Comparison of ENCODE assay signal across 1 cellular context in the genomic region with DNA sequence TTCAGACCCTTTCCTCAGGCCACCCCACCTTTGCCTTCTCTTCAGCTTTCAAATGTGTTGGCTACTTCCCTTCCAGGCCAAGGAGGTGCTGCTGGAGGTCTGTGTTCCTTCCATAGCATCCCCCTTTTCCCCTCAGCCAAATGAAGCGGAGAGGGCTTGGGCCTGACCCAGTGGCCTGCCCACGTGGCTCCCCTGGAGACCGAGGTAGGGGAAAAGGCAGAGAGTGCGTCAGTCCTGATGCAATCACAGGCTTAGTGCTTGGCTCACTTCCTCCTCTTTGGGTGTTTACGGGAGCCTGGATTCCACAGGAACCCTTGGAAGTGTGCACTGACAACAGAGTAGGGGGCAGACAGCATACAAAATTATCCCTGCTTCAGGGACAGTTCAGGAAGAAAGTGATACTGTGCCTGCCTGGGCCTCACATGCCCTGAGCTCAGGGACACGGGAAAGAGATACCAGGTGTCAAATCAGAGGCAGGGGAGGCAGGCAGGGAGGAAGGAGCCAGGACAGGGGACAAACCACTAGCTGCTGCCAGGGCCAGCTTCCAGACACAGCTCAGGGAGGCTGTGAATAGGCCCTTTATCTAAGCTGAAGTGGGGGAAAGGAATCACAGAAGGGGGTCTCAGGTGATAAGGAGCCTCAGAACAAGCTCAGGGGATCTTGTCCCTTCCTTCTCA.
TF ChIP-seq lines count a peak whose summit lies in the region.

No MANE protein-coding gene starts in this region.

TF ChIP-seq in K562, 482 proteins besides CTCF, POLR2A, EP300 and RAD21 (continued from another document and continues in another):
- TF ChIP-seq, protein P1, sequence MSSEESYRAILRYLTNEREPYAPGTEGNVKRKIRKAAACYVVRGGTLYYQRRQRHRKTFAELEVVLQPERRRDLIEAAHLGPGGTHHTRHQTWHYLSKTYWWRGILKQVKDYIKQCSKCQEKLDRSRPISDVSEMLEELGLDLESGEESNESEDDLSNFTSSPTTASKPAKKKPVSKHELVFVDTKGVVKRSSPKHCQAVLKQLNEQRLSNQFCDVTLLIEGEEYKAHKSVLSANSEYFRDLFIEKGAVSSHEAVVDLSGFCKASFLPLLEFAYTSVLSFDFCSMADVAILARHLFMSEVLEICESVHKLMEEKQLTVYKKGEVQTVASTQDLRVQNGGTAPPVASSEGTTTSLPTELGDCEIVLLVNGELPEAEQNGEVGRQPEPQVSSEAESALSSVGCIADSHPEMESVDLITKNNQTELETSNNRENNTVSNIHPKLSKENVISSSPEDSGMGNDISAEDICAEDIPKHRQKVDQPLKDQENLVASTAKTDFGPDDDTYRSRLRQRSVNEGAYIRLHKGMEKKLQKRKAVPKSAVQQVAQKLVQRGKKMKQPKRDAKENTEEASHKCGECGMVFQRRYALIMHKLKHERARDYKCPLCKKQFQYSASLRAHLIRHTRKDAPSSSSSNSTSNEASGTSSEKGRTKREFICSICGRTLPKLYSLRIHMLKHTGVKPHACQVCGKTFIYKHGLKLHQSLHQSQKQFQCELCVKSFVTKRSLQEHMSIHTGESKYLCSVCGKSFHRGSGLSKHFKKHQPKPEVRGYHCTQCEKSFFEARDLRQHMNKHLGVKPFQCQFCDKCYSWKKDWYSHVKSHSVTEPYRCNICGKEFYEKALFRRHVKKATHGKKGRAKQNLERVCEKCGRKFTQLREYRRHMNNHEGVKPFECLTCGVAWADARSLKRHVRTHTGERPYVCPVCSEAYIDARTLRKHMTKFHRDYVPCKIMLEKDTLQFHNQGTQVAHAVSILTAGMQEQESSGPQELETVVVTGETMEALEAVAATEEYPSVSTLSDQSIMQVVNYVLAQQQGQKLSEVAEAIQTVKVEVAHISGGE (CRISPR knock-in tag; IDR thresholded peaks at IDR 0.05), result peak in 1 of 3 experiments; percentile 67; a peak in 1 of 6 replicates
- peak; percentile 42; the same call in 1 of the 2 replicates for TF ChIP-seq NFIC (IDR thresholded peaks at IDR 0.05)
- TF ChIP-seq HLTF (IDR thresholded peaks at IDR 0.05), result no peak; the same call in 1 of the 2 replicates
- no peak for TF ChIP-seq ZNF232 (CRISPR knock-in tag; IDR thresholded peaks at IDR 0.05)
- TF ChIP-seq, protein P2, sequence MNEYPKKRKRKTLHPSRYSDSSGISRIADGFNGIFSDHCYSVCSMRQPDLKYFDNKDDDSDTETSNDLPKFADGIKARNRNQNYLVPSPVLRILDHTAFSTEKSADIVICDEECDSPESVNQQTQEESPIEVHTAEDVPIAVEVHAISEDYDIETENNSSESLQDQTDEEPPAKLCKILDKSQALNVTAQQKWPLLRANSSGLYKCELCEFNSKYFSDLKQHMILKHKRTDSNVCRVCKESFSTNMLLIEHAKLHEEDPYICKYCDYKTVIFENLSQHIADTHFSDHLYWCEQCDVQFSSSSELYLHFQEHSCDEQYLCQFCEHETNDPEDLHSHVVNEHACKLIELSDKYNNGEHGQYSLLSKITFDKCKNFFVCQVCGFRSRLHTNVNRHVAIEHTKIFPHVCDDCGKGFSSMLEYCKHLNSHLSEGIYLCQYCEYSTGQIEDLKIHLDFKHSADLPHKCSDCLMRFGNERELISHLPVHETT (CRISPR knock-in tag; conservative IDR thresholded peaks at IDR 0.05 in 1 of 2, IDR thresholded peaks at IDR 0.05 in 1 of 2), result peak in 1 of 2 experiments; percentile 94; a peak in 2 of 4 replicates
- no peak; the same call in 1 of the 2 replicates for TF ChIP-seq BRD4 (IDR thresholded peaks at IDR 0.05)
- no peak for TF ChIP-seq EGR1 (conservative IDR thresholded peaks at IDR 0.05)
- no peak for TF ChIP-seq STAT5B (CRISPR knock-in tag; IDR thresholded peaks at IDR 0.05)
- peak in 1 of 2 experiments; percentile 2; a peak in 1 of 4 replicates for TF ChIP-seq SRF (CRISPR knock-in tag; IDR thresholded peaks at IDR 0.05)
- no peak for TF ChIP-seq CBFB (CRISPR knock-in tag; IDR thresholded peaks at IDR 0.05)
- peak; percentile 9 for TF ChIP-seq WHSC1 (IDR thresholded peaks at IDR 0.05; ENCODE audit: low read length)
- TF ChIP-seq, protein P3, sequence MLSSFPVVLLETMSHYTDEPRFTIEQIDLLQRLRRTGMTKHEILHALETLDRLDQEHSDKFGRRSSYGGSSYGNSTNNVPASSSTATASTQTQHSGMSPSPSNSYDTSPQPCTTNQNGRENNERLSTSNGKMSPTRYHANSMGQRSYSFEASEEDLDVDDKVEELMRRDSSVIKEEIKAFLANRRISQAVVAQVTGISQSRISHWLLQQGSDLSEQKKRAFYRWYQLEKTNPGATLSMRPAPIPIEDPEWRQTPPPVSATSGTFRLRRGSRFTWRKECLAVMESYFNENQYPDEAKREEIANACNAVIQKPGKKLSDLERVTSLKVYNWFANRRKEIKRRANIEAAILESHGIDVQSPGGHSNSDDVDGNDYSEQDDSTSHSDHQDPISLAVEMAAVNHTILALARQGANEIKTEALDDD (IDR thresholded peaks at IDR 0.05), result no peak
- TF ChIP-seq, protein P4, sequence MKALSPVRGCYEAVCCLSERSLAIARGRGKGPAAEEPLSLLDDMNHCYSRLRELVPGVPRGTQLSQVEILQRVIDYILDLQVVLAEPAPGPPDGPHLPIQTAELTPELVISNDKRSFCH (CRISPR knock-in tag; IDR thresholded peaks at IDR 0.05), result peak; percentile 48; the same call in 1 of the 2 replicates
- TF ChIP-seq, protein P4 (tag; IDR thresholded peaks at IDR 0.05), result peak; percentile 97
- TF ChIP-seq, protein P5, sequence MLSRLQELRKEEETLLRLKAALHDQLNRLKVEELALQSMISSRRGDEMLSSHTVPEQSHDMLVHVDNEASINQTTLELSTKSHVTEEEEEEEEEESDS (CRISPR knock-in tag; IDR thresholded peaks at IDR 0.05), result no peak
- TF ChIP-seq TRIM28 (IDR thresholded peaks at IDR 0.05), result 0 out of 2 replicates have a peak, but pooled peaks have one; percentile 15
- TF ChIP-seq, protein P6, sequence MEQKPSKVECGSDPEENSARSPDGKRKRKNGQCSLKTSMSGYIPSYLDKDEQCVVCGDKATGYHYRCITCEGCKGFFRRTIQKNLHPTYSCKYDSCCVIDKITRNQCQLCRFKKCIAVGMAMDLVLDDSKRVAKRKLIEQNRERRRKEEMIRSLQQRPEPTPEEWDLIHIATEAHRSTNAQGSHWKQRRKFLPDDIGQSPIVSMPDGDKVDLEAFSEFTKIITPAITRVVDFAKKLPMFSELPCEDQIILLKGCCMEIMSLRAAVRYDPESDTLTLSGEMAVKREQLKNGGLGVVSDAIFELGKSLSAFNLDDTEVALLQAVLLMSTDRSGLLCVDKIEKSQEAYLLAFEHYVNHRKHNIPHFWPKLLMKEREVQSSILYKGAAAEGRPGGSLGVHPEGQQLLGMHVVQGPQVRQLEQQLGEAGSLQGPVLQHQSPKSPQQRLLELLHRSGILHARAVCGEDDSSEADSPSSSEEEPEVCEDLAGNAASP (IDR thresholded peaks at IDR 0.05), result no peak
- TF ChIP-seq, protein P7, sequence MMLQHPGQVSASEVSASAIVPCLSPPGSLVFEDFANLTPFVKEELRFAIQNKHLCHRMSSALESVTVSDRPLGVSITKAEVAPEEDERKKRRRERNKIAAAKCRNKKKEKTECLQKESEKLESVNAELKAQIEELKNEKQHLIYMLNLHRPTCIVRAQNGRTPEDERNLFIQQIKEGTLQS (IDR thresholded peaks at IDR 0.05), result peak; percentile 97
- TF ChIP-seq, protein P7 (CRISPR knock-in tag; conservative IDR thresholded peaks at IDR 0.05), result no peak; the same call in 1 of the 2 replicates
- no peak for TF ChIP-seq HOXB6 (CRISPR knock-in tag; IDR thresholded peaks at IDR 0.05; ENCODE audit: borderline replicate concordance)
- TF ChIP-seq, protein P8, sequence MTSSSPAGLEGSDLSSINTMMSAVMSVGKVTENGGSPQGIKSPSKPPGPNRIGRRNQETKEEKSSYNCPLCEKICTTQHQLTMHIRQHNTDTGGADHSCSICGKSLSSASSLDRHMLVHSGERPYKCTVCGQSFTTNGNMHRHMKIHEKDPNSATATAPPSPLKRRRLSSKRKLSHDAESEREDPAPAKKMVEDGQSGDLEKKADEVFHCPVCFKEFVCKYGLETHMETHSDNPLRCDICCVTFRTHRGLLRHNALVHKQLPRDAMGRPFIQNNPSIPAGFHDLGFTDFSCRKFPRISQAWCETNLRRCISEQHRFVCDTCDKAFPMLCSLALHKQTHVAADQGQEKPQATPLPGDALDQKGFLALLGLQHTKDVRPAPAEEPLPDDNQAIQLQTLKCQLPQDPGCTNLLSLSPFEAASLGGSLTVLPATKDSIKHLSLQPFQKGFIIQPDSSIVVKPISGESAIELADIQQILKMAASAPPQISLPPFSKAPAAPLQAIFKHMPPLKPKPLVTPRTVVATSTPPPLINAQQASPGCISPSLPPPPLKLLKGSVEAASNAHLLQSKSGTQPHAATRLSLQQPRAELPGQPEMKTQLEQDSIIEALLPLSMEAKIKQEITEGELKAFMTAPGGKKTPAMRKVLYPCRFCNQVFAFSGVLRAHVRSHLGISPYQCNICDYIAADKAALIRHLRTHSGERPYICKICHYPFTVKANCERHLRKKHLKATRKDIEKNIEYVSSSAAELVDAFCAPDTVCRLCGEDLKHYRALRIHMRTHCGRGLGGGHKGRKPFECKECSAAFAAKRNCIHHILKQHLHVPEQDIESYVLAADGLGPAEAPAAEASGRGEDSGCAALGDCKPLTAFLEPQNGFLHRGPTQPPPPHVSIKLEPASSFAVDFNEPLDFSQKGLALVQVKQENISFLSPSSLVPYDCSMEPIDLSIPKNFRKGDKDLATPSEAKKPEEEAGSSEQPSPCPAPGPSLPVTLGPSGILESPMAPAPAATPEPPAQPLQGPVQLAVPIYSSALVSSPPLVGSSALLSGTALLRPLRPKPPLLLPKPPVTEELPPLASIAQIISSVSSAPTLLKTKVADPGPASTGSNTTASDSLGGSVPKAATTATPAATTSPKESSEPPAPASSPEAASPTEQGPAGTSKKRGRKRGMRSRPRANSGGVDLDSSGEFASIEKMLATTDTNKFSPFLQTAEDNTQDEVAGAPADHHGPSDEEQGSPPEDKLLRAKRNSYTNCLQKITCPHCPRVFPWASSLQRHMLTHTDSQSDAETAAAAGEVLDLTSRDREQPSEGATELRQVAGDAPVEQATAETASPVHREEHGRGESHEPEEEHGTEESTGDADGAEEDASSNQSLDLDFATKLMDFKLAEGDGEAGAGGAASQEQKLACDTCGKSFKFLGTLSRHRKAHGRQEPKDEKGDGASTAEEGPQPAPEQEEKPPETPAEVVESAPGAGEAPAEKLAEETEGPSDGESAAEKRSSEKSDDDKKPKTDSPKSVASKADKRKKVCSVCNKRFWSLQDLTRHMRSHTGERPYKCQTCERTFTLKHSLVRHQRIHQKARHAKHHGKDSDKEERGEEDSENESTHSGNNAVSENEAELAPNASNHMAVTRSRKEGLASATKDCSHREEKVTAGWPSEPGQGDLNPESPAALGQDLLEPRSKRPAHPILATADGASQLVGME (CRISPR knock-in tag; IDR thresholded peaks at IDR 0.05), result peak; percentile 24
- peak; percentile 34 for TF ChIP-seq TAF1 (IDR thresholded peaks at IDR 0.05; ENCODE audit: control insufficient read depth, extremely low read depth, insufficient read depth, low read length, severe bottlenecking)
- no peak for TF ChIP-seq ZNF24 (IDR thresholded peaks at IDR 0.05)
- TF ChIP-seq, protein P9, sequence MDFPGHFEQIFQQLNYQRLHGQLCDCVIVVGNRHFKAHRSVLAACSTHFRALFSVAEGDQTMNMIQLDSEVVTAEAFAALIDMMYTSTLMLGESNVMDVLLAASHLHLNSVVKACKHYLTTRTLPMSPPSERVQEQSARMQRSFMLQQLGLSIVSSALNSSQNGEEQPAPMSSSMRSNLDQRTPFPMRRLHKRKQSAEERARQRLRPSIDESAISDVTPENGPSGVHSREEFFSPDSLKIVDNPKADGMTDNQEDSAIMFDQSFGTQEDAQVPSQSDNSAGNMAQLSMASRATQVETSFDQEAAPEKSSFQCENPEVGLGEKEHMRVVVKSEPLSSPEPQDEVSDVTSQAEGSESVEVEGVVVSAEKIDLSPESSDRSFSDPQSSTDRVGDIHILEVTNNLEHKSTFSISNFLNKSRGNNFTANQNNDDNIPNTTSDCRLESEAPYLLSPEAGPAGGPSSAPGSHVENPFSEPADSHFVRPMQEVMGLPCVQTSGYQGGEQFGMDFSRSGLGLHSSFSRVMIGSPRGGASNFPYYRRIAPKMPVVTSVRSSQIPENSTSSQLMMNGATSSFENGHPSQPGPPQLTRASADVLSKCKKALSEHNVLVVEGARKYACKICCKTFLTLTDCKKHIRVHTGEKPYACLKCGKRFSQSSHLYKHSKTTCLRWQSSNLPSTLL (IDR thresholded peaks at IDR 0.05), result no peak
- TF ChIP-seq, protein P10, sequence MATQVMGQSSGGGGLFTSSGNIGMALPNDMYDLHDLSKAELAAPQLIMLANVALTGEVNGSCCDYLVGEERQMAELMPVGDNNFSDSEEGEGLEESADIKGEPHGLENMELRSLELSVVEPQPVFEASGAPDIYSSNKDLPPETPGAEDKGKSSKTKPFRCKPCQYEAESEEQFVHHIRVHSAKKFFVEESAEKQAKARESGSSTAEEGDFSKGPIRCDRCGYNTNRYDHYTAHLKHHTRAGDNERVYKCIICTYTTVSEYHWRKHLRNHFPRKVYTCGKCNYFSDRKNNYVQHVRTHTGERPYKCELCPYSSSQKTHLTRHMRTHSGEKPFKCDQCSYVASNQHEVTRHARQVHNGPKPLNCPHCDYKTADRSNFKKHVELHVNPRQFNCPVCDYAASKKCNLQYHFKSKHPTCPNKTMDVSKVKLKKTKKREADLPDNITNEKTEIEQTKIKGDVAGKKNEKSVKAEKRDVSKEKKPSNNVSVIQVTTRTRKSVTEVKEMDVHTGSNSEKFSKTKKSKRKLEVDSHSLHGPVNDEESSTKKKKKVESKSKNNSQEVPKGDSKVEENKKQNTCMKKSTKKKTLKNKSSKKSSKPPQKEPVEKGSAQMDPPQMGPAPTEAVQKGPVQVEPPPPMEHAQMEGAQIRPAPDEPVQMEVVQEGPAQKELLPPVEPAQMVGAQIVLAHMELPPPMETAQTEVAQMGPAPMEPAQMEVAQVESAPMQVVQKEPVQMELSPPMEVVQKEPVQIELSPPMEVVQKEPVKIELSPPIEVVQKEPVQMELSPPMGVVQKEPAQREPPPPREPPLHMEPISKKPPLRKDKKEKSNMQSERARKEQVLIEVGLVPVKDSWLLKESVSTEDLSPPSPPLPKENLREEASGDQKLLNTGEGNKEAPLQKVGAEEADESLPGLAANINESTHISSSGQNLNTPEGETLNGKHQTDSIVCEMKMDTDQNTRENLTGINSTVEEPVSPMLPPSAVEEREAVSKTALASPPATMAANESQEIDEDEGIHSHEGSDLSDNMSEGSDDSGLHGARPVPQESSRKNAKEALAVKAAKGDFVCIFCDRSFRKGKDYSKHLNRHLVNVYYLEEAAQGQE (CRISPR knock-in tag; IDR thresholded peaks at IDR 0.05; ENCODE audit: low read depth), result 0 out of 2 replicates have a peak, but pooled peaks have one; percentile 50
- TF ChIP-seq, protein P11, sequence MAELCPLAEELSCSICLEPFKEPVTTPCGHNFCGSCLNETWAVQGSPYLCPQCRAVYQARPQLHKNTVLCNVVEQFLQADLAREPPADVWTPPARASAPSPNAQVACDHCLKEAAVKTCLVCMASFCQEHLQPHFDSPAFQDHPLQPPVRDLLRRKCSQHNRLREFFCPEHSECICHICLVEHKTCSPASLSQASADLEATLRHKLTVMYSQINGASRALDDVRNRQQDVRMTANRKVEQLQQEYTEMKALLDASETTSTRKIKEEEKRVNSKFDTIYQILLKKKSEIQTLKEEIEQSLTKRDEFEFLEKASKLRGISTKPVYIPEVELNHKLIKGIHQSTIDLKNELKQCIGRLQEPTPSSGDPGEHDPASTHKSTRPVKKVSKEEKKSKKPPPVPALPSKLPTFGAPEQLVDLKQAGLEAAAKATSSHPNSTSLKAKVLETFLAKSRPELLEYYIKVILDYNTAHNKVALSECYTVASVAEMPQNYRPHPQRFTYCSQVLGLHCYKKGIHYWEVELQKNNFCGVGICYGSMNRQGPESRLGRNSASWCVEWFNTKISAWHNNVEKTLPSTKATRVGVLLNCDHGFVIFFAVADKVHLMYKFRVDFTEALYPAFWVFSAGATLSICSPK (IDR thresholded peaks at IDR 0.05; ENCODE audit: borderline replicate concordance), result no peak
- peak; percentile 9; the same call in 1 of the 2 replicates for TF ChIP-seq MAFK (IDR thresholded peaks at IDR 0.05; ENCODE audit: low read length)
